1 cellular context compared by ENCODE assay signal in the genomic region with DNA sequence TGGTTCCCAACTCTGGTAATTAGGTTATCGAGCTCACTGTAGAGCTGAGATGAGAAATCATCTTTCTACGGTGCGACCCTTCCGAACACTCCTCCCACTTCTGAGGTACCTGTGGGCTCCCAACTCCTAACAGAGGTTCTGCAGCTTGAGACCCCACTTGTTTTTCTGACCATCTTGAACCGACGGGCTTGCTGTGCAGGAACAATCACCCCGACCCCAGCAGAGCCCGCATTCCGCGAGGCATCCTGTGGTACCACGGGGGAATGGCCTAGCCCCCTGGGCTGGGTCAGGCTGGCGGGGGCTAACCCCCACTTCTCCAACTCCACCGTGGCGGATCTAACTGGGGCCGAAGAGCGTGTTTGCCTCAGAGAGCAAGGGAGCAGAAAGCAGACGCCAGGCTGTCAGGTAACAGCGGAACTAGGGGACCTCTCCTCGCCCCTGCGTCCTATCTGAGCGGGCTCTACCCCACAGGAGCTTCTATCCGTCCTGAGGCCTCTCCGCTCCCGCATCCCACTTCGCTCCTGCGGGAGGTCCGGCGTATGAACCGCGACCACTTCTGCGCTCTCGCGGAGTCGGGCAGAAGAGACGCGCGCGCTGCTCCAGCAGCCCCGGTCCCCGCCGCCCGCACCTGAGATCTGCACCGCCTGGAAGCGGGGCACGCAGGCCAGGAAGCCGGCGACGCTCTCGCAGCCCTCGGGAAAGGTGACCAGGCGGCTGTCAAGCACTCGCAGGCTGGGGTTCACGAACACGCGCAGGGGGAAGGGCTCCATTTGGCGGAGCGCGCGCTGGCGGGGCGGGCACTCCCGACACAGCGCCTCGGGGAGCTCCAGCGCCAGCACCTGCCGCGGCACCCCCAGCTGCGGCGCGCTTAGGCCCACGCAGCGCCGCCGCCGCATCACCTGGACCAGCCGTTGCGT.
TF ChIP-seq lines count a peak whose summit lies in the region.

No MANE protein-coding gene starts in this region.

TF ChIP-seq in endothelial cell of umbilical vein, 7 proteins besides CTCF, POLR2A, EP300 and RAD21:
- TF ChIP-seq GATA2 (IDR thresholded peaks at IDR 0.05; ENCODE audit: insufficient read depth, insufficient read length, low read depth, low read length) (no peak), EZH2 (IDR thresholded peaks at IDR 0.05; ENCODE audit: borderline replicate concordance, low read depth, low read length, severe bottlenecking) (no peak), MYC (IDR thresholded peaks at IDR 0.05; ENCODE audit: low read depth, low read length) (no peak), JUN (IDR thresholded peaks at IDR 0.05; ENCODE audit: borderline replicate concordance, insufficient read depth, insufficient read length, low read depth) (no peak), POLR2AphosphoS5 (IDR thresholded peaks at IDR 0.05; ENCODE audit: insufficient read depth, low read depth, low read length) (no peak), FOS (IDR thresholded peaks at IDR 0.05; ENCODE audit: borderline replicate concordance, insufficient read depth, low read length) (no peak)
- TF ChIP-seq, protein P1, sequence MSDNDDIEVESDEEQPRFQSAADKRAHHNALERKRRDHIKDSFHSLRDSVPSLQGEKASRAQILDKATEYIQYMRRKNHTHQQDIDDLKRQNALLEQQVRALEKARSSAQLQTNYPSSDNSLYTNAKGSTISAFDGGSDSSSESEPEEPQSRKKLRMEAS (IDR thresholded peaks at IDR 0.05; ENCODE audit: insufficient read depth, insufficient read length), result no peak
